7 cellular contexts compared by ENCODE assay signal in genomic region chr1:247171443-247171842, GRCh38. TPM values are rescaled to one million over a fixed set of nuclear protein-coding genes. Genes with fewer than 3 reads are reported as not detected.
DNase-seq lines count a peak whose midpoint lies in the region; ATAC-seq, FAIRE-seq and TF ChIP-seq lines count a peak whose summit lies in the region.
"Not testable (repeated sequence)": the region's sequence is repeated elsewhere in the genome, so short reads cannot be mapped to it uniquely, and the experiment has no call there.

No MANE protein-coding gene starts in this region.

- not testable (repeated sequence) for H3K4me3 Mint-ChIP-seq in activated naive CD8-positive, alpha-beta T cell treated with anti-CD3 and anti-CD28 coated beads, Interleukin-2, amount 50 U/mL, for 24 hours

- intact Hi-C loops in lower lobe of right lung (cut with DNase I), result not testable (repeated sequence)

- H3K4me3 ChIP-seq in lower lobe of right lung, result not testable (repeated sequence)

- peaks cover 34% of the 10 kb centered on the region for H3K36me3 Mint-ChIP-seq in activated naive CD8-positive, alpha-beta T cell treated with anti-CD3 and anti-CD28 coated beads, Interleukin-2, amount 50 U/mL, for 24 hours (ENCODE audit: low read depth)

- not testable (repeated sequence) for H3K9me3 ChIP-seq in lower lobe of right lung

- not testable (repeated sequence) for H3K27ac ChIP-seq in lower lobe of right lung

- H3K36me3 ChIP-seq in lower lobe of right lung, result not testable (repeated sequence)

- DNase-seq in HTR-8/SVneo (ENCODE audit: insufficient read length, low spot score); activated naive CD8-positive, alpha-beta T cell treated with anti-CD3 and anti-CD28 coated beads, Interleukin-2, amount 50 U/mL, for 24 hours; lower lobe of right lung: not testable (repeated sequence)

- not testable (repeated sequence) for TF ChIP-seq CTCF in lower lobe of right lung (IDR thresholded peaks at IDR 0.05)

- H3K27ac Mint-ChIP-seq in activated naive CD8-positive, alpha-beta T cell treated with anti-CD3 and anti-CD28 coated beads, Interleukin-2, amount 50 U/mL, for 24 hours, result not testable (repeated sequence)

- not testable (repeated sequence) for H3K4me1 ChIP-seq in lower lobe of right lung

- H3K27me3 ChIP-seq in lower lobe of right lung (ENCODE audit: low read depth), result not testable (repeated sequence)

- peaks cover 25% of the 10 kb centered on the region for H3K4me1 Mint-ChIP-seq in activated naive CD8-positive, alpha-beta T cell treated with anti-CD3 and anti-CD28 coated beads, Interleukin-2, amount 50 U/mL, for 24 hours

- ATAC-seq in GM18861 (IDR thresholded peaks at IDR 0.05; ENCODE audit: unreplicated experiment) (peak; percentile 15), GM19468 (IDR thresholded peaks at IDR 0.05; ENCODE audit: extremely low read depth, unreplicated experiment) (peak; percentile 20), HG02623 (IDR thresholded peaks at IDR 0.05; ENCODE audit: unreplicated experiment) (peak; percentile 42), HG03097 (IDR thresholded peaks at IDR 0.05; ENCODE audit: low FRiP score, unreplicated experiment) (peak; percentile 28), lower lobe of right lung (peak; percentile 81 to 88)
- ATAC-seq in activated naive CD8-positive, alpha-beta T cell treated with anti-CD3 and anti-CD28 coated beads, Interleukin-2, amount 50 U/mL, for 24 hours, result peak; percentile 68

- H3K27me3 Mint-ChIP-seq in activated naive CD8-positive, alpha-beta T cell treated with anti-CD3 and anti-CD28 coated beads, Interleukin-2, amount 50 U/mL, for 24 hours, result not testable (repeated sequence)

- H3K9me3 Mint-ChIP-seq in activated naive CD8-positive, alpha-beta T cell treated with anti-CD3 and anti-CD28 coated beads, Interleukin-2, amount 50 U/mL, for 24 hours, result peaks cover 19% of the 10 kb centered on the region

- peak; percentile 66 for FAIRE-seq in HTR-8/SVneo (lab: Jason Lieb, UNC)

RNA-seq across cellular contexts. Expression of gene ZNF124, which starts 0.4 kb away (rescaled TPM):
- total RNA-seq in lower lobe of right lung, result 29.1 TPM

Comparison
In these comparisons a context has a peak if more than half of its experiments do, and no peak if none do; other contexts are left out.
1. ATAC-seq: peak in every context shown above with its lines; median percentile 84 in lower lobe of right lung; 68 in activated naive CD8-positive, alpha-beta T cell treated with anti-CD3 and anti-CD28 coated beads, Interleukin-2, amount 50 U/mL, for 24 hours; 42 in HG02623; 28 in HG03097; 20 in GM19468; 15 in GM18861.